ENCODE assay signal across 33 cellular contexts in the genomic region with DNA sequence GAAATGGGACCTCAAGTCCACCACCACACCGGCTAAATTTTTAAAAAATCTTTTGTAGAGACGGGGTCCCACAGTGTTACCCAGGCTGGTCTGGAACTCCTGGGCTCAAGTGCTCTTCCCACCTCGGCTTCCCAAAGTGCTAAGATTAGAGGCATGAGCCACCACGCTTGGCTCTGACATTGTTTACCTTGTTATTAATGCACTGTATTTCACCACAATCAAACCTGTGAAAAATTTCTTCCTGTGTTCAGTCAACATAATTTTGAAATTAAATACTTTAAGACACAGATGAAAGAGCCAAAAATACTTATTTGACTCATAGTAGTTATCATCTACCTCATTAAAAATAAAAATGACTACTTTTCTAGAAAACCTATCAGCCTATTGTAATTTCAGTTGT. TPM values are rescaled to one million over a fixed set of nuclear protein-coding genes. Genes with fewer than 3 reads are reported as not detected.
"Had no signal": no experiment of that assay in that cellular context is flagged by ENCODE, and none has a peak within 500 bp of the region (broad histone marks: within the 10 kb centered on the region; RNA-seq: fewer than 3 reads in every experiment).

No MANE protein-coding gene starts in this region.

- H3K4me3 Mint-ChIP-seq: activated B cell treated with CpG ODN at 0.5 μM for 24 hours; activated CD4-positive, alpha-beta memory T cell treated with anti-CD3 and anti-CD28 coated beads, Interleukin-2, amount 10 ng/mL, durations not matched to agents 7 days and 5 days; activated CD8-positive, alpha-beta memory T cell treated with anti-CD3 and anti-CD28 coated beads, Interleukin-2, amount 10 ng/mL, durations not matched to agents 7 days and 5 days; activated naive CD8-positive, alpha-beta T cell treated with anti-CD3 and anti-CD28 coated beads for 36 hours; central memory CD8-positive, alpha-beta T cell had no signal

- H3K4me3 ChIP-seq: cardiac muscle cell, SJCRH30, SK-N-MC had no signal

- H3K27me3 ChIP-seq: brain microvascular endothelial cell, cardiac muscle cell, SJCRH30 had no signal

- H3K27ac Mint-ChIP-seq: activated B cell treated with CpG ODN at 0.5 μM for 24 hours; activated CD4-positive, alpha-beta memory T cell treated with anti-CD3 and anti-CD28 coated beads, Interleukin-2, amount 10 ng/mL, durations not matched to agents 7 days and 5 days; activated CD8-positive, alpha-beta memory T cell treated with anti-CD3 and anti-CD28 coated beads, Interleukin-2, amount 10 ng/mL, durations not matched to agents 7 days and 5 days; activated naive CD8-positive, alpha-beta T cell treated with anti-CD3 and anti-CD28 coated beads for 36 hours had no signal

- ATAC-seq: activated CD8-positive, alpha-beta memory T cell treated with anti-CD3 and anti-CD28 coated beads, Interleukin-2, amount 10 ng/mL, durations not matched to agents 7 days and 5 days; Panc1 had no signal

- H3K36me3 Mint-ChIP-seq: activated CD8-positive, alpha-beta memory T cell treated with anti-CD3 and anti-CD28 coated beads, Interleukin-2, amount 10 ng/mL, durations not matched to agents 7 days and 5 days; activated naive CD8-positive, alpha-beta T cell treated with anti-CD3 and anti-CD28 coated beads for 36 hours had no signal

- H3K36me3 ChIP-seq: brain microvascular endothelial cell, cardiac muscle cell, SJCRH30 had no signal

- H3K27ac ChIP-seq: brain microvascular endothelial cell, cardiac muscle cell, SJCRH30, SK-N-MC had no signal

- H3K27me3 Mint-ChIP-seq: activated naive CD8-positive, alpha-beta T cell treated with anti-CD3 and anti-CD28 coated beads for 36 hours had no signal

- DNase-seq: activated B cell treated with CpG ODN at 0.5 μM for 24 hours; activated CD4-positive, alpha-beta memory T cell treated with anti-CD3 and anti-CD28 coated beads, Interleukin-2, amount 10 ng/mL, durations not matched to agents 7 days and 5 days; activated CD4-positive, alpha-beta T cell treated with anti-CD3 and anti-CD28 coated beads for 1 hour; activated CD4-positive, alpha-beta T cell treated with anti-CD3 and anti-CD28 coated beads for 48 hours; activated CD8-positive, alpha-beta memory T cell treated with anti-CD3 and anti-CD28 coated beads for 24 hours; activated CD8-positive, alpha-beta memory T cell treated with anti-CD3 and anti-CD28 coated beads, Interleukin-2, amount 10 ng/mL, durations not matched to agents 7 days and 5 days; activated CD8-positive, alpha-beta memory T cell treated with anti-CD3 and anti-CD28 coated beads, Interleukin-2, amount 50 U/mL, for 48 hours; activated effector memory CD4-positive, alpha-beta T cell treated with Interleukin-2 at 50 U/mL for 16 hours; activated naive CD4-positive, alpha-beta T cell; activated naive CD4-positive, alpha-beta T cell treated with anti-CD3 and anti-CD28 coated beads, Interleukin-2, amount 50 U/mL, for 16 hours; activated naive CD8-positive, alpha-beta T cell treated with anti-CD3 and anti-CD28 coated beads for 36 hours; activated T-cell treated with anti-CD3 and anti-CD28 coated beads, Interleukin-2, amount 50 U/mL, for 48 hours; amniotic stem cell; aorta; brain microvascular endothelial cell; Karpas-422; KBM-7; NCI-H1105; NCI-H1436; NCI-H1694 treated with DMSO at 0.1 percent for 48 hours; NCI-H2029; NCI-H345; NCI-H524 treated with DMSO at 0.1 percent for 48 hours; SHP77; SJCRH30; T1000 had no signal

- H3K9me3 Mint-ChIP-seq: activated B cell treated with CpG ODN at 0.5 μM for 24 hours; activated CD4-positive, alpha-beta memory T cell treated with anti-CD3 and anti-CD28 coated beads, Interleukin-2, amount 10 ng/mL, durations not matched to agents 7 days and 5 days; central memory CD8-positive, alpha-beta T cell had no signal

- H3K4me1 Mint-ChIP-seq: activated B cell treated with CpG ODN at 0.5 μM for 24 hours; activated CD4-positive, alpha-beta memory T cell treated with anti-CD3 and anti-CD28 coated beads, Interleukin-2, amount 10 ng/mL, durations not matched to agents 7 days and 5 days; activated CD8-positive, alpha-beta memory T cell treated with anti-CD3 and anti-CD28 coated beads, Interleukin-2, amount 10 ng/mL, durations not matched to agents 7 days and 5 days; activated naive CD8-positive, alpha-beta T cell treated with anti-CD3 and anti-CD28 coated beads for 36 hours; central memory CD8-positive, alpha-beta T cell had no signal

- H3K4me1 ChIP-seq: SJCRH30 had no signal

RNA-seq across cellular contexts. Expression of a gene that starts 16.0 kb away (rescaled TPM):
- total RNA-seq: activated B cell treated with CpG ODN at 0.5 μM for 24 hours, MCF 10A, NCI-H460, RPMI7951 had no signal
